ENCODE assay signal across 8 cellular contexts in genomic region chr10:97747573-97747972, GRCh38. TPM values are rescaled to one million over a fixed set of nuclear protein-coding genes. Genes with fewer than 3 reads are reported as not detected.
"Had no signal": no experiment of that assay in that cellular context is flagged by ENCODE, and none has a peak within 500 bp of the region (broad histone marks: within the 10 kb centered on the region; RNA-seq: fewer than 3 reads in every experiment).

No MANE protein-coding gene starts in this region.

- H3K4me3 ChIP-seq: GM23248, K562 had no signal

- ATAC-seq: K562 had no signal

- DNase-seq: GM23248, GOT3, H9, HCEC 1CT, IMR-90 had no signal

- H3K9ac ChIP-seq: GM23248 had no signal

- H3K4me1 Mint-ChIP-seq: H9 had no signal

- H3K4me3 Mint-ChIP-seq: H9 had no signal

- H3K27ac ChIP-seq: GM23248 had no signal

- H3K9me3 Mint-ChIP-seq: H9 had no signal

RNA-seq across cellular contexts. Expression of gene SFRP5, which starts 24.2 kb away (rescaled TPM):
- total RNA-seq: GM23248, H4, HT-29, IMR-90 had no signal
- polyA plus RNA-seq: GM23248, IMR-90 had no signal
